Comparison of ENCODE assay signal across 13 cellular contexts in the genomic region with DNA sequence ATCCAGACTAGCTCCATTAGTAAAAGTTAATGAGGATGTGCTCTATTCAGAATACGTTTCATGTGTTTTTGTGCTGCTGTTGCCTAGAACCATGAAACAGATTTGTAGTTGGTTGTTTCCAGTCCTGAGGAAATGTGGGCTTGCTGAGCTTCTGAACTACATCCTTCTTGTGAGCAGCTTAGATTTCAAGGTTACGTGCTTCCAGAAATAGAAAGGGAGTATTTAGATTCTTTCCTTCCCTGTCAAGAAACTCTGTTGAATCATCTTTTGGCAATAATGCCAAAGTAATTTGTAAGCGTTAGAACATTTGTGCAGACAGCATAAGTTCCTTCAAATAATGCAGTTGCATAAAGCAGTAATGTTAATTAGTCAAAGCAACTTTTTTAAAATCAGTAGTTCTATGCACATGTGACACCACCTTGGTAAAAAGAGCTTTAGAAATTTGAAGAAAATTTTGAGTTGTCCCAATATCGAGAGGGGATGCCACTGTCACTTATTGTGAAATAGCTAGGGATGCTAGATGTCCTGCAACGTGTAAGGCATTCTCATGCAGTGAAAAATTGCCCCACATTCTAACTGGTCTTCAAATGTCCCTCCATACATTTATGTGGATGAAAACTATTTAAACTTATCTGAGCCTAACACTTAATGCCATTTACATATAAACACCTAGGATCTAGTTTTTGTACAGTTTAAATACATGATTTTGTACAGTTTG.
DNase-seq lines count a peak whose midpoint lies in the region; ATAC-seq and TF ChIP-seq lines count a peak whose summit lies in the region.
"Had no signal": no experiment of that assay in that cellular context is flagged by ENCODE, and none has a peak within 500 bp of the region (broad histone marks: within the 10 kb centered on the region; RNA-seq: fewer than 3 reads in every experiment).

No MANE protein-coding gene starts in this region.

- DNase-seq in GM23248 (peak; percentile 93), astrocyte of the hippocampus (ENCODE audit: low read depth, low spot score) (peak; percentile 57), kidney glomerular epithelial cell (lab: John Stamatoyannopoulos, UW) (peak; percentile 69), smooth muscle cell (lab: John Stamatoyannopoulos, UW; ENCODE audit: unreplicated experiment) (no peak), H7 (no peak)
- DNase-seq: activated CD4-positive, alpha-beta T cell treated with anti-CD3 and anti-CD28 coated beads, Interleukin-2, amount 50 U/mL, for 4 hours; activated naive CD8-positive, alpha-beta T cell treated with anti-CD3 and anti-CD28 coated beads for 36 hours; DND-41; MM.1S had no signal

- H3K9me2 ChIP-seq in GM23248 (ENCODE audit: insufficient read depth) = no peaks in the 10 kb centered on the region

- no peaks in the 10 kb centered on the region for H3K79me2 ChIP-seq in GM23248 (ENCODE audit: insufficient read depth)
- no peaks in the 10 kb centered on the region for H3K79me2 ChIP-seq in smooth muscle cell (ENCODE audit: low read depth)

- ATAC-seq in GM18868 (IDR thresholded peaks at IDR 0.05; ENCODE audit: unreplicated experiment) = no peak
- no peak for ATAC-seq in GM21515 (IDR thresholded peaks at IDR 0.05; ENCODE audit: unreplicated experiment)
- ATAC-seq: HCT116 had no signal

- no peaks in the 10 kb centered on the region for H3K9me3 ChIP-seq in GM23248 (ENCODE audit: low read depth)
- H3K9me3 ChIP-seq in smooth muscle cell (replicated peaks; ENCODE audit: low read depth) = no peaks in the 10 kb centered on the region

- H3K4me1 ChIP-seq in GM23248 (ENCODE audit: insufficient read depth) = peaks cover 38% of the 10 kb centered on the region
- H3K4me1 ChIP-seq in smooth muscle cell (ENCODE audit: low read depth) = no peaks in the 10 kb centered on the region

- H3K27me3 ChIP-seq in GM23248 (replicated peaks; ENCODE audit: insufficient read depth) = no peaks in the 10 kb centered on the region
- H3K27me3 ChIP-seq in smooth muscle cell (ENCODE audit: low read depth) = no peaks in the 10 kb centered on the region
- H3K27me3 ChIP-seq in H7 (ENCODE audit: control insufficient read depth, insufficient read depth, low read length) = no peaks in the 10 kb centered on the region

- H3F3A ChIP-seq in GM23248 (ENCODE audit: insufficient read depth) = peaks cover 48% of the 10 kb centered on the region
- H3F3A ChIP-seq in smooth muscle cell (ENCODE audit: low read depth) = peaks cover 22% of the 10 kb centered on the region

- in situ Hi-C loops in GM23248 (cut with MboI) = no loop called here

- H3K36me3 ChIP-seq in GM23248 (ENCODE audit: low read depth) (no peaks in the 10 kb centered on the region), smooth muscle cell (ENCODE audit: low read depth) (no peaks in the 10 kb centered on the region), H7 (replicated peaks; ENCODE audit: control insufficient read depth, insufficient read depth, low read length) (no peaks in the 10 kb centered on the region)

- WGBS in GM23248 (ENCODE audit: low coverage in 1 of 2, low lambda C conversion rate in 2 of 2, missing lambda C conversion rate in 2 of 2), 2 experiments = 1 to 6% methylated on average over 5 of the region's 5 CpGs
- WGBS in smooth muscle cell (ENCODE audit: low lambda C conversion rate) = 40% methylated on average over 5 of the region's 5 CpGs

- H4K20me1 ChIP-seq in GM23248 (ENCODE audit: insufficient read depth) (no peaks in the 10 kb centered on the region), smooth muscle cell (ENCODE audit: low read depth) (no peaks in the 10 kb centered on the region)

- H2AFZ ChIP-seq in GM23248 = no peak overlapping the region
- no peak overlapping the region for H2AFZ ChIP-seq in smooth muscle cell (ENCODE audit: low read depth)

- peak overlapping the region; percentile 81 for H3K27ac ChIP-seq in GM23248
- peak overlapping the region; percentile 86 for H3K27ac ChIP-seq in smooth muscle cell (ENCODE audit: low read depth)

- TF ChIP-seq CTCF in smooth muscle cell (IDR thresholded peaks at IDR 0.05; ENCODE audit: borderline replicate concordance, insufficient read depth, poor library complexity, severe bottlenecking) = no peak

- H3K4me3 ChIP-seq in GM23248 (no peak overlapping the region), smooth muscle cell (no peak overlapping the region), H7 (ENCODE audit: insufficient read depth, low read depth, low read length) (no peak overlapping the region)
- H3K4me3 ChIP-seq: lung had no signal

- H3K9ac ChIP-seq in GM23248 (peak overlapping the region; percentile 63), smooth muscle cell (ENCODE audit: low read depth) (no peak overlapping the region)

- H3K4me2 ChIP-seq in GM23248 (ENCODE audit: unreplicated experiment) (peak overlapping the region; percentile 34), smooth muscle cell (peak overlapping the region; percentile 8)

Comparison
In these comparisons a context has a peak if more than half of its experiments do, and no peak if none do; other contexts are left out.
1. DNase-seq: peak in GM23248 (single experiment), astrocyte of the hippocampus (single experiment) and kidney glomerular epithelial cell (single experiment); none in smooth muscle cell (single experiment) and H7 (single experiment).